Comparison of ENCODE assay signal across 14 cellular contexts in genomic region chr14:88168025-88168424, GRCh38.
DNase-seq lines count a peak whose midpoint lies in the region; ATAC-seq and TF ChIP-seq lines count a peak whose summit lies in the region.
"Had no signal": no experiment of that assay in that cellular context is flagged by ENCODE, and none has a peak within 500 bp of the region (broad histone marks: within the 10 kb centered on the region; RNA-seq: fewer than 3 reads in every experiment).

No MANE protein-coding gene starts in this region.

- 83 to 95% methylated on average over 7 of the region's 7 CpGs for WGBS in aorta, 2 donors
- WGBS in mesendoderm (ENCODE audit: extremely low coverage, insufficient coverage, low lambda C conversion rate), result no CpG with 5 or more reads among the region's 7 CpGs

- H3K4me1 Mint-ChIP-seq in activated CD8-positive, alpha-beta T cell treated with anti-CD3 and anti-CD28 coated beads, Interleukin-2, amount 10 ng/mL, durations not matched to agents 7 days and 5 days (ENCODE audit: low read depth), result peaks cover 41% of the 10 kb centered on the region
- H3K4me1 Mint-ChIP-seq in activated CD8-positive, alpha-beta T cell treated with anti-CD3 and anti-CD28 coated beads for 36 hours (ENCODE audit: low read depth), result peaks cover 13% of the 10 kb centered on the region

- no peaks in the 10 kb centered on the region for H3K79me1 ChIP-seq in mesendoderm (ENCODE audit: low read length)

- H3K4me2 ChIP-seq in mesendoderm (ENCODE audit: low read length), result no peak overlapping the region
- H3K4me2 ChIP-seq: A549 had no signal

- H4K8ac ChIP-seq in mesendoderm (ENCODE audit: low read depth, low read length), result no peak overlapping the region

- peaks cover 28% of the 10 kb centered on the region for H3K27me3 Mint-ChIP-seq in activated CD8-positive, alpha-beta T cell treated with anti-CD3 and anti-CD28 coated beads, Interleukin-2, amount 10 ng/mL, durations not matched to agents 7 days and 5 days (ENCODE audit: low read depth)
- H3K27me3 Mint-ChIP-seq in activated CD8-positive, alpha-beta T cell treated with anti-CD3 and anti-CD28 coated beads for 36 hours, result peaks cover 13% of the 10 kb centered on the region

- POLR2A ChIA-PET in activated CD8-positive, alpha-beta T cell treated with anti-CD3 and anti-CD28 coated beads, Interleukin-2, amount 10 ng/mL, durations not matched to agents 7 days and 5 days (lab: Charles Lee), result interaction anchor here (0.6 kb wide), 1 partner anchor 89 kb away, joined by 3 read pairs; no protein-coding TSS in a partner anchor
- POLR2A ChIA-PET in activated CD8-positive, alpha-beta T cell treated with anti-CD3 and anti-CD28 coated beads for 36 hours (lab: Charles Lee), result interaction anchor here (0.6 to 0.7 kb wide), 2 partner anchors 75 to 173 kb away, joined by 3 read pairs; no protein-coding TSS in a partner anchor
- POLR2A ChIA-PET in Panc1 (lab: Charles Lee), result no interaction called here

- H2BK5ac ChIP-seq in mesendoderm (ENCODE audit: low read length), result no peak overlapping the region

- H3K4me3 Mint-ChIP-seq in activated CD8-positive, alpha-beta T cell treated with anti-CD3 and anti-CD28 coated beads, Interleukin-2, amount 10 ng/mL, durations not matched to agents 7 days and 5 days, result no peak overlapping the region
- H3K4me3 Mint-ChIP-seq in activated CD8-positive, alpha-beta T cell treated with anti-CD3 and anti-CD28 coated beads for 36 hours, result no peak overlapping the region
- H3K4me3 Mint-ChIP-seq: CD4-positive, alpha-beta T cell; HFFc6 had no signal

- CTCF ChIA-PET in activated CD8-positive, alpha-beta T cell treated with anti-CD3 and anti-CD28 coated beads, Interleukin-2, amount 10 ng/mL, durations not matched to agents 7 days and 5 days (lab: Charles Lee), result interaction anchor here (0.6 to 4.2 kb wide), 28 partner anchors 10 to 267 kb away, joined by 3 to 71 read pairs (median 5); partner anchors contain the start of gene GALC
- CTCF ChIA-PET in activated CD8-positive, alpha-beta T cell treated with anti-CD3 and anti-CD28 coated beads for 36 hours (lab: Charles Lee), result interaction anchor here (0.6 to 2.9 kb wide), 25 partner anchors 11 to 363 kb away, joined by 3 to 86 read pairs (median 5); no protein-coding TSS in a partner anchor
- CTCF ChIA-PET in Panc1 (lab: Charles Lee), result no interaction called here

- H3K23ac ChIP-seq in mesendoderm (ENCODE audit: low read length), result no peak overlapping the region

- no peak for DNase-seq in activated CD8-positive, alpha-beta T cell treated with anti-CD3 and anti-CD28 coated beads, Interleukin-2, amount 10 ng/mL, durations not matched to agents 7 days and 5 days
- no peak for DNase-seq in activated CD8-positive, alpha-beta T cell treated with anti-CD3 and anti-CD28 coated beads for 36 hours
- DNase-seq in Panc1 (ENCODE audit: low read depth, low spot score), result no peak
- no peak for DNase-seq in stimulated activated naive CD8-positive, alpha-beta T cell treated with anti-CD3 and anti-CD28 coated beads, Interleukin-15, Interleukin-2, amounts not matched to agents 100 U/mL and 50 U/mL, for 24 hours
- DNase-seq in aorta, result no peak
- DNase-seq in mesendoderm, result no peak
- DNase-seq in T-helper 1 cell, result no peak
- DNase-seq: GOT3 had no signal

- H3K27ac ChIP-seq in Panc1 (ENCODE audit: low read length) (no peak overlapping the region), aorta (ENCODE audit: low read depth in 1 of 2, low read length in 2 of 2) (no peak overlapping the region), mesendoderm (ENCODE audit: low read depth, low read length) (no peak overlapping the region)
- H3K27ac ChIP-seq: 22Rv1, A549, C4-2B had no signal

- no peaks in the 10 kb centered on the region for H3K79me2 ChIP-seq in mesendoderm (ENCODE audit: control insufficient read depth, insufficient read depth, low read length)

- no peaks in the 10 kb centered on the region for H3K4me1 ChIP-seq in Panc1 (ENCODE audit: control insufficient read depth, insufficient read depth, low read length)
- H3K4me1 ChIP-seq in aorta (ENCODE audit: control insufficient read depth in 1 of 2, insufficient read depth in 2 of 2, low read length in 2 of 2), result no peaks in the 10 kb centered on the region
- peaks cover 6% of the 10 kb centered on the region for H3K4me1 ChIP-seq in mesendoderm (ENCODE audit: control insufficient read depth, low read depth, low read length)
- H3K4me1 ChIP-seq: Caco-2 had no signal

- no TSS peak for BruUV-seq in Panc1 (replicated peaks; lab: Mats Ljungman, UMichigan)

- H3K36me3 Mint-ChIP-seq in activated CD8-positive, alpha-beta T cell treated with anti-CD3 and anti-CD28 coated beads, Interleukin-2, amount 10 ng/mL, durations not matched to agents 7 days and 5 days (ENCODE audit: low read depth), result peaks cover 4% of the 10 kb centered on the region
- H3K36me3 Mint-ChIP-seq in activated CD8-positive, alpha-beta T cell treated with anti-CD3 and anti-CD28 coated beads for 36 hours (ENCODE audit: low read depth), result no peaks in the 10 kb centered on the region

- H3K36me3 ChIP-seq in Panc1 (ENCODE audit: control insufficient read depth, insufficient read depth, low read length) (no peaks in the 10 kb centered on the region), aorta (ENCODE audit: control insufficient read depth in 1 of 2, insufficient read depth in 2 of 2, low read length in 1 of 2) (no peaks in the 10 kb centered on the region), mesendoderm (ENCODE audit: control insufficient read depth, insufficient read depth, low read length) (no peaks in the 10 kb centered on the region)

- no peak overlapping the region for H3K56ac ChIP-seq in mesendoderm (ENCODE audit: low read length)

- ATAC-seq in activated CD8-positive, alpha-beta T cell treated with anti-CD3 and anti-CD28 coated beads, Interleukin-2, amount 10 ng/mL, durations not matched to agents 7 days and 5 days, result peak; percentile 9
- no peak for ATAC-seq in activated CD8-positive, alpha-beta T cell treated with anti-CD3 and anti-CD28 coated beads for 36 hours
- ATAC-seq in Panc1 (0 out of 2 replicates have a peak, but pooled peaks have one; percentile 21), aorta (ENCODE audit: low FRiP score) (peak; percentile 15)
- ATAC-seq in stimulated activated naive CD8-positive, alpha-beta T cell treated with anti-CD3 and anti-CD28 coated beads, Interleukin-15, Interleukin-2, amounts not matched to agents 100 U/mL and 50 U/mL, for 24 hours, result peak; percentile 10

- H3K9me3 Mint-ChIP-seq in activated CD8-positive, alpha-beta T cell treated with anti-CD3 and anti-CD28 coated beads, Interleukin-2, amount 10 ng/mL, durations not matched to agents 7 days and 5 days (ENCODE audit: insufficient read depth), result peaks cover 3% of the 10 kb centered on the region
- no peaks in the 10 kb centered on the region for H3K9me3 Mint-ChIP-seq in activated CD8-positive, alpha-beta T cell treated with anti-CD3 and anti-CD28 coated beads for 36 hours
- H3K9me3 Mint-ChIP-seq: CD4-positive, alpha-beta T cell; HFFc6 had no signal

- no peak for TF ChIP-seq CTCF in activated CD8-positive, alpha-beta T cell treated with anti-CD3 and anti-CD28 coated beads for 36 hours (IDR thresholded peaks at IDR 0.05)
- no peak for TF ChIP-seq CTCF in Panc1 (IDR thresholded peaks at IDR 0.05)

- intact Hi-C loops in activated CD8-positive, alpha-beta T cell treated with anti-CD3 and anti-CD28 coated beads for 36 hours (cut with micrococcal nuclease), result loop anchor here (5.0 kb wide), 1 partner anchor 161 kb away; the partner anchor contains the start of gene GPR65
- intact Hi-C loops in Panc1 (cut with micrococcal nuclease; ENCODE audit: unreplicated experiment), result loop anchor here (1.0 kb wide), 1 partner anchor 155 kb away; no protein-coding TSS in a partner anchor
- intact Hi-C loops in aorta (cut with DNase I), result loop anchor here (5.0 to 10.0 kb wide), 2 partner anchors 153 to 156 kb away; no protein-coding TSS in a partner anchor

- no peak overlapping the region for H3K9ac ChIP-seq in mesendoderm (ENCODE audit: low read length)

- no peak overlapping the region for H3K4me3 ChIP-seq in Panc1 (ENCODE audit: low read depth in 2 of 2, low read length in 2 of 2)
- no peak overlapping the region for H3K4me3 ChIP-seq in aorta (ENCODE audit: low read length in 2 of 2)
- H3K4me3 ChIP-seq in mesendoderm (ENCODE audit: low read length), result no peak overlapping the region
- H3K4me3 ChIP-seq: A549 had no signal

- no peak overlapping the region for H2BK120ac ChIP-seq in mesendoderm (ENCODE audit: low read depth, low read length)

- H3K9me3 ChIP-seq in Panc1 (ENCODE audit: control insufficient read depth, insufficient read depth, low read depth, low read length) (no peaks in the 10 kb centered on the region), aorta (ENCODE audit: control insufficient read depth, low read length) (no peaks in the 10 kb centered on the region)
- H3K9me3 ChIP-seq: A549 had no signal

- no peak overlapping the region for H3K27ac Mint-ChIP-seq in activated CD8-positive, alpha-beta T cell treated with anti-CD3 and anti-CD28 coated beads, Interleukin-2, amount 10 ng/mL, durations not matched to agents 7 days and 5 days
- H3K27ac Mint-ChIP-seq in activated CD8-positive, alpha-beta T cell treated with anti-CD3 and anti-CD28 coated beads for 36 hours, result no peak overlapping the region
- H3K27ac Mint-ChIP-seq: CD4-positive, alpha-beta T cell; HFFc6 had no signal

- H4K5ac ChIP-seq in mesendoderm (ENCODE audit: low read length), result no peak overlapping the region

- H3K4ac ChIP-seq in mesendoderm (ENCODE audit: low read depth, low read length), result no peak overlapping the region

- in situ Hi-C loops in Panc1 (cut with HindIII; ENCODE audit: low pct_unique_long_range_greater_than_20kb, low sequenced_read_pairs), result no loop called here

- no peaks in the 10 kb centered on the region for H3K27me3 ChIP-seq in Panc1 (ENCODE audit: control insufficient read depth, insufficient read depth, low read length)
- no peaks in the 10 kb centered on the region for H3K27me3 ChIP-seq in aorta (ENCODE audit: control insufficient read depth in 1 of 2, insufficient read depth in 2 of 2, low read length in 1 of 2)
- no peaks in the 10 kb centered on the region for H3K27me3 ChIP-seq in mesendoderm (ENCODE audit: insufficient read depth, low read length, poor library complexity)

- H2AK5ac ChIP-seq in mesendoderm (ENCODE audit: low read length), result no peak overlapping the region

- no peak overlapping the region for H2BK15ac ChIP-seq in mesendoderm (replicated peaks; ENCODE audit: low read depth)

- H3K18ac ChIP-seq in mesendoderm (ENCODE audit: low read length), result no peak overlapping the region
